Comparison of ENCODE assay signal across 8 cellular contexts in genomic region chr1:84300991-84301758, GRCh38. TPM values are rescaled to one million over a fixed set of nuclear protein-coding genes. Genes with fewer than 3 reads are reported as not detected.
DNase-seq lines count a peak whose midpoint lies in the region; ATAC-seq and TF ChIP-seq lines count a peak whose summit lies in the region.

Gene SAMD13, plus strand, starts transcription at chr1:84301708. Its CDS starts 1,527 bp downstream, at chr1:84303235.

- H3K9me2 ChIP-seq in OCI-LY1 (ENCODE audit: low read depth, low read length), result no peaks in the 10 kb centered on the region

- no peak within 1 kb of the TSS for H3K27ac ChIP-seq in HUES64 (ENCODE audit: low read depth, low read length)
- peak within 1 kb of the TSS; percentile 97 for H3K27ac ChIP-seq in OCI-LY1 (ENCODE audit: low read depth, low read length, poor library complexity, severe bottlenecking)
- H3K27ac ChIP-seq in cardiac muscle cell, result peak within 1 kb of the TSS; percentile 90

- peak within 1 kb of the TSS; percentile 80 for H3K4me3 Mint-ChIP-seq in activated naive CD8-positive, alpha-beta T cell treated with anti-CD3 and anti-CD28 coated beads for 36 hours

- H3K27ac Mint-ChIP-seq in activated naive CD8-positive, alpha-beta T cell treated with anti-CD3 and anti-CD28 coated beads for 36 hours, result peak within 1 kb of the TSS; percentile 81

- H3K9ac ChIP-seq in HUES64 (ENCODE audit: low read depth, low read length) (peak within 1 kb of the TSS; percentile 16; the same call in 1 of the 2 replicates), OCI-LY1 (ENCODE audit: low read length) (peak within 1 kb of the TSS; percentile 76)

- H2AFZ ChIP-seq in OCI-LY1 (ENCODE audit: low read length), result 0 out of 2 replicates have a peak within 1 kb of the TSS, but pooled peaks have one; percentile 4

- H3K27me3 Mint-ChIP-seq in activated naive CD8-positive, alpha-beta T cell treated with anti-CD3 and anti-CD28 coated beads for 36 hours, result no peaks in the 10 kb centered on the region

- H3K36me3 ChIP-seq in HUES64 (ENCODE audit: insufficient read depth, low read length), result no peaks in the 10 kb centered on the region
- H3K36me3 ChIP-seq in OCI-LY1 (ENCODE audit: insufficient read depth, low read length), result no peaks in the 10 kb centered on the region
- H3K36me3 ChIP-seq in cardiac muscle cell, result no peaks in the 10 kb centered on the region

- H3K4me1 Mint-ChIP-seq in activated naive CD8-positive, alpha-beta T cell treated with anti-CD3 and anti-CD28 coated beads for 36 hours, result peaks cover 44% of the 10 kb centered on the region

- H3K36me3 Mint-ChIP-seq in activated naive CD8-positive, alpha-beta T cell treated with anti-CD3 and anti-CD28 coated beads for 36 hours, result no peaks in the 10 kb centered on the region

- 72% methylated on average over 5 of the region's 5 CpGs for WGBS in HUES64

- TF ChIP-seq CTCF in GM13976 (IDR thresholded peaks at IDR 0.05; ENCODE audit: borderline replicate concordance, control extremely low read depth, extremely low read depth, insufficient read depth, missing control alignments) (no peak), OCI-LY1 (IDR thresholded peaks at IDR 0.05; ENCODE audit: low read length) (no peak), cardiac muscle cell (IDR thresholded peaks at IDR 0.05; ENCODE audit: low read depth, low read length) (no peak)

- peak within 1 kb of the TSS; percentile 79 for H3K4me2 ChIP-seq in OCI-LY1 (ENCODE audit: low read length)

- H3K9me3 Mint-ChIP-seq in activated naive CD8-positive, alpha-beta T cell treated with anti-CD3 and anti-CD28 coated beads for 36 hours, result no peaks in the 10 kb centered on the region

- DNase-seq in GM13976 (ENCODE audit: low spot score) (peak; percentile 32), cardiac muscle cell (ENCODE audit: low read depth in 1 of 2, low spot score in 1 of 2) (peak; percentile 76 to 83), pons (ENCODE audit: low spot score) (peak; percentile 94), hepatic stellate cell (ENCODE audit: low spot score) (no peak)
- peak; percentile 35 for DNase-seq in activated naive CD8-positive, alpha-beta T cell treated with anti-CD3 and anti-CD28 coated beads for 36 hours

- H3K9me3 ChIP-seq in HUES64 (ENCODE audit: insufficient read depth, low read depth, low read length) (no peaks in the 10 kb centered on the region), OCI-LY1 (ENCODE audit: low read length) (no peaks in the 10 kb centered on the region), cardiac muscle cell (ENCODE audit: low read depth) (no peaks in the 10 kb centered on the region)

- ATAC-seq in GM19455 (IDR thresholded peaks at IDR 0.05; ENCODE audit: unreplicated experiment), result no peak

- in situ Hi-C loops in GM13976 (cut with MboI; ENCODE audit: low sequenced_read_pairs, unreplicated experiment), result no loop called here

- no peaks in the 10 kb centered on the region for H4K20me1 ChIP-seq in OCI-LY1 (ENCODE audit: insufficient read depth, low read length)

- H3K4me3 ChIP-seq in HUES64 (ENCODE audit: low read length), result peak within 1 kb of the TSS; percentile 36
- peak within 1 kb of the TSS; percentile 63 for H3K4me3 ChIP-seq in OCI-LY1 (ENCODE audit: low read depth, low read length, poor library complexity, severe bottlenecking)
- H3K4me3 ChIP-seq in cardiac muscle cell, result peak within 1 kb of the TSS; percentile 22

- no peaks in the 10 kb centered on the region for H3K27me3 ChIP-seq in HUES64 (ENCODE audit: insufficient read depth, low read length)
- no peaks in the 10 kb centered on the region for H3K27me3 ChIP-seq in OCI-LY1 (ENCODE audit: insufficient read depth, low read length)
- H3K27me3 ChIP-seq in cardiac muscle cell, result no peaks in the 10 kb centered on the region

- peaks cover 6% of the 10 kb centered on the region; the same call in 1 of the 2 replicates for H3F3A ChIP-seq in OCI-LY1 (ENCODE audit: insufficient read depth, low read length)

- H3K79me2 ChIP-seq in OCI-LY1 (ENCODE audit: insufficient read depth, low read length), result peaks cover 9% of the 10 kb centered on the region

- H3K4me1 ChIP-seq in HUES64 (ENCODE audit: insufficient read depth, low read length), result peaks cover 43% of the 10 kb centered on the region
- peaks cover 88% of the 10 kb centered on the region for H3K4me1 ChIP-seq in OCI-LY1 (ENCODE audit: insufficient read depth, low read length, severe bottlenecking)
- peaks cover 60% of the 10 kb centered on the region for H3K4me1 ChIP-seq in cardiac muscle cell (ENCODE audit: low read depth)

RNA-seq across cellular contexts. Expression of gene SAMD13, which starts in this region (rescaled TPM):
- 1.8 TPM for polyA plus RNA-seq in HUES64 (2013, experiment 1 of 2)
- polyA plus RNA-seq in HUES64 (2013, experiment 2 of 2), result 2.4 TPM
- 1 to 10 TPM in 1 of 2 experiments, under 1 TPM in 1; 0.84 to 1.1 TPM for total RNA-seq in activated naive CD8-positive, alpha-beta T cell treated with anti-CD3 and anti-CD28 coated beads for 36 hours
- total RNA-seq in cardiac muscle cell, result 1.7 and 2.5 TPM in 2 replicates
- polyA plus RNA-seq in cardiac muscle cell, result 4.9 and 6.1 TPM in 2 replicates
